ENCODE assay signal across 11 cellular contexts in the genomic region with DNA sequence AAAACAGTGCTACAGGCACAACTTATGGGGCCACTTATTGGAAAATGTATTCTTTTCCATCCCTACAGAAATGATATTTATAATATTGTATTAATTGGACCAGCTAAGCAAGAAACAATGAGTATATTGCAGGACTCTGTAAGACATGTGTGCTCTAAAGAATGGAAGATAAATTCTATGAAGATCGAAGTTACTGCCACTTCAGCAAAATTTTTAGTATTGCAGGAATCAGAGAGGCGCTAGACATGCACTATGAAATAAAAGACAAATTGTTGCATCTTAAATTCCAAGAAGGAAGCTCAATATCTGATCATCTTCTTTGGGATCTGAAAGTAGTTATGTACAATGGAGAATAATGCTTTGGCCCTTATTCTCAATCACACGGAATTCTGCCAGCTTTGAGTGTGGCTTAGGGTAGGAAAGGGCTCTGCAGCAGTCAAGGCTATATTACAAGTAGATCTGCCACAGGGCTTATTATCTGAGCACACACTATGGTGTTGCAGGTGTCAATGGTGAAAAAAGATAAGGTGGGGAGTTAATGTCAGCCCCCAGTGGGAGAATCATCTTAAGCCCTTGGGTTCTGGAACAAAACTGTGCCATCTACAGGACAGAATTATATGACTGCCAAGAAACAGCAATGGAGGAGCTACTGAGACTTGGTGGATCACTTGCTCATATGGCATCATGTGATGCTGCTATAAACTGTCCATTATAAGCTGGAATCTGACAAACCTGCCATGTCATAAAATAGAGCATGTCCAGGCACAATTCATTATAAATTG.
DNase-seq lines count a peak whose midpoint lies in the region; ATAC-seq and TF ChIP-seq lines count a peak whose summit lies in the region.
"Had no signal": no experiment of that assay in that cellular context is flagged by ENCODE, and none has a peak within 500 bp of the region (broad histone marks: within the 10 kb centered on the region; RNA-seq: fewer than 3 reads in every experiment).

No MANE protein-coding gene starts in this region.

- no peaks in the 10 kb centered on the region for H3K9me3 ChIP-seq in PC-9 (ENCODE audit: insufficient read depth, low read depth)

- no peaks in the 10 kb centered on the region for H4K20me1 ChIP-seq in PC-9 (ENCODE audit: insufficient read depth)

- no peaks in the 10 kb centered on the region for H3K4me1 ChIP-seq in PC-9 (replicated peaks; ENCODE audit: insufficient read depth)

- H2AFZ ChIP-seq in PC-9, result no peak overlapping the region

- CTCF ChIA-PET in PC-9 (lab: Charles Lee), result no interaction called here

- peak; percentile 4 for DNase-seq in GM13976 (ENCODE audit: low spot score)
- no peak for DNase-seq in PC-9
- DNase-seq in kidney epithelial cell (ENCODE audit: low read depth), result no peak
- no peak for DNase-seq in activated CD4-positive, alpha-beta T cell treated with anti-CD3 and anti-CD28 coated beads, Interleukin-2, amount 50 U/mL, for 1 hour
- DNase-seq in NCI-H526 (lab: John Stamatoyannopoulos, UW), result no peak
- DNase-seq in DMS114 treated with DMSO at 0.1 percent for 48 hours (lab: John Stamatoyannopoulos, UW; ENCODE audit: unreplicated experiment), result no peak
- no peak for DNase-seq in immature natural killer cell
- DNase-seq: effector memory CD8-positive, alpha-beta T cell; stimulated activated CD4-positive, alpha-beta T cell treated with anti-CD3 and anti-CD28 coated beads, Interleukin-4, amount 100 ng/mL, for 24 hours had no signal

- H3K27me3 ChIP-seq in PC-9 (ENCODE audit: insufficient read depth, low read depth) (no peaks in the 10 kb centered on the region), kidney epithelial cell (ENCODE audit: control insufficient read depth, insufficient read depth, low read length) (no peaks in the 10 kb centered on the region)

- no peaks in the 10 kb centered on the region for H3F3A ChIP-seq in PC-9 (ENCODE audit: insufficient read depth, low read depth)

- intact Hi-C loops in PC-9 (cut with micrococcal nuclease; ENCODE audit: unreplicated experiment), result no loop called here

- H3K36me3 ChIP-seq in PC-9 (ENCODE audit: low read depth) (no peaks in the 10 kb centered on the region), kidney epithelial cell (ENCODE audit: control insufficient read depth, insufficient read depth, low read length) (no peaks in the 10 kb centered on the region)

- H3K4me3 ChIP-seq in PC-9 (no peak overlapping the region), kidney epithelial cell (ENCODE audit: low read depth, low read length) (no peak overlapping the region)

- no TSS peak for BruUV-seq in PC-9 (replicated peaks; lab: Mats Ljungman, UMichigan)

- POLR2A ChIA-PET in PC-9 (lab: Charles Lee; ENCODE audit: unreplicated experiment), result no interaction called here

- H3K4me1 Mint-ChIP-seq in immature natural killer cell, result no peaks in the 10 kb centered on the region
- H3K4me1 Mint-ChIP-seq: mesothelial cell of epicardium had no signal

- no peaks in the 10 kb centered on the region for H3K9me2 ChIP-seq in PC-9 (ENCODE audit: insufficient read depth)

- peaks cover 0 to 3% (median 0%) of the 10 kb centered on the region in 3 donors for H3K27me3 Mint-ChIP-seq in immature natural killer cell (ENCODE audit: low read depth in 3 of 3)
- H3K27me3 Mint-ChIP-seq: effector memory CD8-positive, alpha-beta T cell had no signal

- in situ Hi-C loops in GM13976 (cut with MboI; ENCODE audit: low sequenced_read_pairs, unreplicated experiment), result no loop called here

- H3K36me3 Mint-ChIP-seq in immature natural killer cell, result no peaks in the 10 kb centered on the region
- H3K36me3 Mint-ChIP-seq: mesothelial cell of epicardium had no signal

- no peak overlapping the region for H3K27ac ChIP-seq in PC-9

- no peak overlapping the region for H3K4me3 Mint-ChIP-seq in immature natural killer cell
- H3K4me3 Mint-ChIP-seq: effector memory CD8-positive, alpha-beta T cell; mesothelial cell of epicardium had no signal

- peak; percentile 73 for ATAC-seq in HG02623 (IDR thresholded peaks at IDR 0.05; ENCODE audit: unreplicated experiment)
- ATAC-seq: effector memory CD8-positive, alpha-beta T cell had no signal

- TF ChIP-seq CTCF in GM13976 (IDR thresholded peaks at IDR 0.05; ENCODE audit: borderline replicate concordance, control extremely low read depth, extremely low read depth, insufficient read depth, missing control alignments) (peak; percentile 41), PC-9 (conservative IDR thresholded peaks at IDR 0.05) (peak; percentile 39; the same call in 1 of the 2 replicates), kidney epithelial cell (IDR thresholded peaks at IDR 0.05; ENCODE audit: insufficient read depth, low read length, poor library complexity, severe bottlenecking) (peak; percentile 25)

- peaks cover 3 to 42% (median 12%) of the 10 kb centered on the region in 6 donors for H3K9me3 Mint-ChIP-seq in immature natural killer cell
- H3K9me3 Mint-ChIP-seq: mesothelial cell of epicardium had no signal

- H3K4me2 ChIP-seq in PC-9, result no peak overlapping the region

- H3K79me2 ChIP-seq in PC-9 (ENCODE audit: low read depth), result no peaks in the 10 kb centered on the region

- no peak overlapping the region for H3K27ac Mint-ChIP-seq in immature natural killer cell
- H3K27ac Mint-ChIP-seq: effector memory CD8-positive, alpha-beta T cell; mesothelial cell of epicardium had no signal
